25 cellular contexts compared by ENCODE assay signal in the genomic region with DNA sequence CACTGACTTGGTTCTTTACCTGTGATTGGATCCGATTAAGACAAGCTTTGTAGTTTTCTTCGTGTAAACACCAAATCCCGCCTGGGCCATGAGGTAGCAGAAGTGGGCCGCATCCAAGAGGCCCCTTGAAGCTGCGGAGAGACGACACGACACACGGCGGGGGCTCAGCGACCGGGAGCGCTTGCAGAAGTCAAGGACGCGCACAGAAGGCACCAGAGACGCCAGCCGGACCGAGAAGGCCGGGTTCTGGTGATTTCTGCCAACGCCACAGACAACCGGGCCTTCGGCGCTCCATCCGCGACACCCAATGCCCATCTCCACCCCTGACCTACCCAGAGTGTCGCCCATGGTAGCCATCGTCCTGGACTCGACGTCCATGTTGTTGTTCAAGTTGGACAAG. TPM values are rescaled to one million over a fixed set of nuclear protein-coding genes. Genes with fewer than 3 reads are reported as not detected.
A peak's percentile ranks its signal among the peaks of the same experiment; 100 is the strongest.
DNase-seq lines count a peak whose midpoint lies in the region; ATAC-seq, FAIRE-seq and TF ChIP-seq lines count a peak whose summit lies in the region.
"Had no signal": no experiment of that assay in that cellular context is flagged by ENCODE, and none has a peak within 500 bp of the region (broad histone marks: within the 10 kb centered on the region; RNA-seq: fewer than 3 reads in every experiment).

No MANE protein-coding gene starts in this region.

- TF ChIP-seq POLR2A in HepG2 (IDR thresholded peaks at IDR 0.05; ENCODE audit: insufficient read depth in 1 of 2, low read depth in 2 of 2, low read length in 2 of 2): no peak
- TF ChIP-seq POLR2A in right lobe of liver (IDR thresholded peaks at IDR 0.05): no peak

- H3K4me1 ChIP-seq in HepG2 (ENCODE audit: insufficient read depth, low read length) (no peaks in the 10 kb centered on the region), right lobe of liver (no peaks in the 10 kb centered on the region)
- H3K4me1 ChIP-seq: A549, BE2C had no signal

- TF ChIP-seq RAD21 in HepG2 (CRISPR knock-in tag; IDR thresholded peaks at IDR 0.05): no peak

- H3K4me3 Mint-ChIP-seq in endothelial cell (ENCODE audit: unreplicated experiment): peak overlapping the region; percentile 42
- H3K4me3 Mint-ChIP-seq in stimulated activated naive B cell treated with anti-CD40 and anti-IgM and Interleukin-4, amounts not matched to agents 10 μg/mL and 1 μg/mL and 100 μg/mL, for 72 hours: no peak overlapping the region
- H3K4me3 Mint-ChIP-seq: CD14-positive monocyte; CD4-positive, alpha-beta T cell; CD8-positive, alpha-beta memory T cell; GM23338; H9 had no signal

- ATAC-seq in HepG2: no peak
- ATAC-seq in right lobe of liver: no peak
- no peak for ATAC-seq in stimulated activated naive B cell treated with anti-CD40 and anti-IgM and Interleukin-4, amounts not matched to agents 10 μg/mL and 1 μg/mL and 100 μg/mL, for 72 hours (replicated peaks)
- ATAC-seq in HG02642 (IDR thresholded peaks at IDR 0.05; ENCODE audit: poor library complexity, unreplicated experiment): no peak
- ATAC-seq: A549, GM12878, GM23338, HCT116 had no signal

- POLR2A ChIA-PET in HepG2 (lab: Yijun Ruan, JAX): no interaction called here

- H3K36me3 Mint-ChIP-seq in endothelial cell (ENCODE audit: low read depth, unreplicated experiment): peaks cover 45% of the 10 kb centered on the region
- H3K36me3 Mint-ChIP-seq in stimulated activated naive B cell treated with anti-CD40 and anti-IgM and Interleukin-4, amounts not matched to agents 10 μg/mL and 1 μg/mL and 100 μg/mL, for 72 hours: peaks cover 34 to 70% of the 10 kb centered on the region in 2 donors

- no peak overlapping the region for H3K4me2 ChIP-seq in HepG2 (ENCODE audit: low read depth, low read length)
- H3K4me2 ChIP-seq: A549; BLaER1 treated with 17β-estradiol and CSF1 and Interleukin-3, amounts not matched to agents 10 nM and 100 nM; GM23338 had no signal

- H3K27me3 ChIP-seq in HepG2 (ENCODE audit: control insufficient read depth in 1 of 2, insufficient read depth in 2 of 2, low read length in 2 of 2) (no peaks in the 10 kb centered on the region), right lobe of liver (no peaks in the 10 kb centered on the region)
- H3K27me3 ChIP-seq: BE2C; BLaER1 treated with 17β-estradiol and CSF1 and Interleukin-3, amounts not matched to agents 10 nM and 100 nM had no signal

- intact Hi-C loops in HepG2 (cut with micrococcal nuclease; ENCODE audit: unreplicated experiment) (no loop called here), right lobe of liver (cut with DNase I) (no loop called here)

- no peaks in the 10 kb centered on the region for H3K9me3 ChIP-seq in HepG2 (ENCODE audit: low read length)
- no peaks in the 10 kb centered on the region for H3K9me3 ChIP-seq in right lobe of liver
- H3K9me3 ChIP-seq: A549; BE2C; BLaER1 treated with 17β-estradiol and CSF1 and Interleukin-3, amounts not matched to agents 10 nM and 100 nM had no signal

- no TSS peak for BruUV-seq in HepG2 (replicated peaks; lab: Mats Ljungman, UMichigan)

- no peak for FAIRE-seq in HepG2 (lab: Jason Lieb, UNC)
- FAIRE-seq: A549, D721Med, GM12878, GM19239 had no signal

- H4K20me1 ChIP-seq in HepG2 (ENCODE audit: insufficient read depth, low read length): no peaks in the 10 kb centered on the region

- H3K36me3 ChIP-seq in HepG2 (replicated peaks in 1 of 2; ENCODE audit: control insufficient read depth in 1 of 2, insufficient read depth in 2 of 2, low read length in 2 of 2) (peaks cover 49 to 89% of the 10 kb centered on the region in 2 experiments; a peak in 4 of 5 replicates), right lobe of liver (peaks cover 36 to 99% (median 73%) of the 10 kb centered on the region in 4 donors)

- no peaks in the 10 kb centered on the region for H3K9me3 Mint-ChIP-seq in endothelial cell (ENCODE audit: unreplicated experiment)
- H3K9me3 Mint-ChIP-seq in stimulated activated naive B cell treated with anti-CD40 and anti-IgM and Interleukin-4, amounts not matched to agents 10 μg/mL and 1 μg/mL and 100 μg/mL, for 72 hours: no peaks in the 10 kb centered on the region
- H3K9me3 Mint-ChIP-seq: CD14-positive monocyte; CD4-positive, alpha-beta T cell; CD8-positive, alpha-beta memory T cell; H9 had no signal

- no peak overlapping the region for H3K27ac ChIP-seq in HepG2 (ENCODE audit: extremely low read length, insufficient read depth, low read length)
- no peak overlapping the region for H3K27ac ChIP-seq in right lobe of liver
- H3K27ac ChIP-seq: A549; BLaER1 treated with 17β-estradiol and CSF1 and Interleukin-3, amounts not matched to agents 10 nM and 100 nM had no signal

- peaks cover 11% of the 10 kb centered on the region for H3K27me3 Mint-ChIP-seq in endothelial cell (ENCODE audit: unreplicated experiment)
- no peaks in the 10 kb centered on the region for H3K27me3 Mint-ChIP-seq in stimulated activated naive B cell treated with anti-CD40 and anti-IgM and Interleukin-4, amounts not matched to agents 10 μg/mL and 1 μg/mL and 100 μg/mL, for 72 hours
- H3K27me3 Mint-ChIP-seq: CD4-positive, alpha-beta T cell; CD8-positive, alpha-beta memory T cell had no signal

- no peak overlapping the region for H3K4me3 ChIP-seq in HepG2 (replicated peaks in 1 of 3; ENCODE audit: insufficient read depth in 1 of 3, low read depth in 2 of 3, low read length in 3 of 3)
- H3K4me3 ChIP-seq in right lobe of liver: no peak overlapping the region
- H3K4me3 ChIP-seq: A549; BLaER1 treated with 17β-estradiol and CSF1 and Interleukin-3, amounts not matched to agents 10 nM and 100 nM; GM12878; GM23338 had no signal

- WGBS in HepG2 (ENCODE audit: low lambda C conversion rate): 98% methylated on average over 26 of the region's 28 CpGs
- WGBS in right lobe of liver (ENCODE audit: insufficient coverage, low coverage, low lambda C conversion rate, missing lambda C conversion rate): 93% methylated on average over 7 of the region's 28 CpGs

- in situ Hi-C loops in HepG2 (cut with HindIII; ENCODE audit: extremely low pct_ligation_motif_present, low pct_unique_long_range_greater_than_20kb): no loop called here

- H3K79me2 ChIP-seq in HepG2 (ENCODE audit: insufficient read depth, low read length): no peaks in the 10 kb centered on the region

- no peak for TF ChIP-seq CTCF in HepG2 (CRISPR knock-in tag; IDR thresholded peaks at IDR 0.05)
- no peak for TF ChIP-seq CTCF in right lobe of liver (IDR thresholded peaks at IDR 0.05)
- TF ChIP-seq CTCF in endothelial cell (IDR thresholded peaks at IDR 0.05; ENCODE audit: unreplicated experiment): no peak

- CTCF ChIA-PET in HepG2 (lab: Yijun Ruan, JAX; ENCODE audit: low intra/inter-chr PET ratio, low total read pairs): no interaction called here

- H2AFZ ChIP-seq in HepG2 (ENCODE audit: low read length): no peak overlapping the region
- H2AFZ ChIP-seq: GM23338 had no signal

- H3K4me1 Mint-ChIP-seq in endothelial cell (ENCODE audit: unreplicated experiment): no peaks in the 10 kb centered on the region
- no peaks in the 10 kb centered on the region for H3K4me1 Mint-ChIP-seq in stimulated activated naive B cell treated with anti-CD40 and anti-IgM and Interleukin-4, amounts not matched to agents 10 μg/mL and 1 μg/mL and 100 μg/mL, for 72 hours
- H3K4me1 Mint-ChIP-seq: CD14-positive monocyte; CD8-positive, alpha-beta memory T cell; GM23338; H9 had no signal

- H3K9ac ChIP-seq in HepG2 (ENCODE audit: insufficient read depth, low read depth, low read length): no peak overlapping the region
- H3K9ac ChIP-seq: BLaER1 treated with 17β-estradiol and CSF1 and Interleukin-3, amounts not matched to agents 10 nM and 100 nM had no signal

- H3K27ac Mint-ChIP-seq in endothelial cell (ENCODE audit: unreplicated experiment): no peak overlapping the region
- peak overlapping the region; percentile 14 for H3K27ac Mint-ChIP-seq in stimulated activated naive B cell treated with anti-CD40 and anti-IgM and Interleukin-4, amounts not matched to agents 10 μg/mL and 1 μg/mL and 100 μg/mL, for 72 hours
- H3K27ac Mint-ChIP-seq: CD4-positive, alpha-beta T cell; GM23338 had no signal

- DNase-seq in HepG2 (ENCODE audit: low spot score) (no peak), right lobe of liver (no peak), endothelial cell (ENCODE audit: low spot score) (no peak), amniotic stem cell (lab: John Stamatoyannopoulos, UW) (no peak)
- DNase-seq in stimulated activated naive B cell treated with anti-CD40 and anti-IgM and Interleukin-4, amounts not matched to agents 10 μg/mL and 1 μg/mL and 100 μg/mL, for 72 hours: no peak
- DNase-seq: 8988T; ACHN; AML-193; BE2C; CD4-positive, alpha-beta T cell; CD8-positive, alpha-beta memory T cell; DMS 273 treated with DMSO at 0.1 percent for 48 hours; DMS79; EL; GDM1; H9 had no signal

- TF ChIP-seq EP300 in HepG2 (IDR thresholded peaks at IDR 0.05; ENCODE audit: low read depth in 2 of 2, low read length in 2 of 2): no peak
- TF ChIP-seq EP300 in HepG2 (CRISPR knock-in tag; IDR thresholded peaks at IDR 0.05; ENCODE audit: borderline replicate concordance): no peak

RNA-seq across cellular contexts. Expression of a gene that starts 19.8 kb away (rescaled TPM):
- total RNA-seq in HepG2 (2016; rRNA removed; fragmentation: Illumina TruSeq; extraction: Trizol) (3.0 and 5.5 TPM in 2 replicates), right lobe of liver (1 to 10 TPM; 5.9 to 7.6 (median 6.0) TPM), endothelial cell (ENCODE audit: unreplicated experiment) (23.6 TPM)
- 0.91 and 1.3 TPM in 2 replicates for total RNA-seq in HepG2 (2016; cell fraction: cytosol; rRNA removed; fragmentation: Illumina TruSeq; extraction: Trizol; ENCODE audit: low read depth)
- 2.7 and 5.4 TPM in 2 replicates for total RNA-seq in HepG2 (2016; cell fraction: insoluble cytoplasmic fraction; rRNA removed; fragmentation: Illumina TruSeq; extraction: Trizol)
- total RNA-seq in HepG2 (2016; cell fraction: membrane; rRNA removed; fragmentation: Illumina TruSeq; extraction: Trizol): 3.3 and 3.4 TPM in 2 replicates
- 5.6 and 6.0 TPM in 2 replicates for total RNA-seq in HepG2 (2016; cell fraction: nucleus; rRNA removed; fragmentation: Illumina TruSeq; extraction: Trizol)
- 5.5 and 7.5 TPM in 2 replicates for polyA plus RNA-seq in HepG2 (2011; rRNA removed)
- 3.2 and 4.1 TPM in 2 replicates for polyA plus RNA-seq in HepG2 (2011; cell fraction: cytosol; rRNA removed)
- polyA plus RNA-seq in HepG2 (2011; cell fraction: nucleus; rRNA removed): 45.5 and 51.1 TPM in 2 replicates
- polyA plus RNA-seq in HepG2 (2012): 3.7 and 5.4 TPM in 2 replicates
- polyA plus RNA-seq in HepG2 (2016; cell fraction: cytosol; fragmentation: Illumina TruSeq; extraction: Trizol; ENCODE audit: low read depth): 0.89 and 1.0 TPM in 2 replicates
- 4.0 and 5.3 TPM in 2 replicates for polyA plus RNA-seq in HepG2 (2016; cell fraction: insoluble cytoplasmic fraction; fragmentation: Illumina TruSeq; extraction: Trizol; ENCODE audit: low read depth)
- polyA plus RNA-seq in HepG2 (2016; cell fraction: membrane; fragmentation: Illumina TruSeq; extraction: Trizol; ENCODE audit: low read depth): 2.6 and 3.1 TPM in 2 replicates
- 22.1 and 22.8 TPM in 2 replicates for polyA plus RNA-seq in HepG2 (2016; cell fraction: nucleus; fragmentation: Illumina TruSeq; extraction: Trizol; ENCODE audit: insufficient read depth, low read depth)
- 5.4 and 5.9 TPM in 2 replicates for polyA minus RNA-seq in HepG2 (2011; rRNA and poly(A)+ RNA removed; ENCODE audit: low replicate concordance)
- polyA minus RNA-seq in HepG2 (2011; cell fraction: cytosol; rRNA and poly(A)+ RNA removed): 2.7 and 3.1 TPM in 2 replicates
- polyA minus RNA-seq in HepG2 (2011; cell fraction: nucleus; rRNA and poly(A)+ RNA removed): 5.8 and 7.5 TPM in 2 replicates

RNA-seq across cellular contexts. Expression of a gene that starts 23.4 kb away (rescaled TPM):
- total RNA-seq in HepG2 (2016; rRNA removed; fragmentation: Illumina TruSeq; extraction: Trizol) (15.9 and 27.7 TPM in 2 replicates), right lobe of liver (100 to 1,000 TPM in 2 of 6 experiments, 10 to 100 TPM in 4; 46.9 to 108 (median 72.0) TPM), endothelial cell (ENCODE audit: unreplicated experiment) (79.5 TPM)
- total RNA-seq in HepG2 (2016; cell fraction: cytosol; rRNA removed; fragmentation: Illumina TruSeq; extraction: Trizol; ENCODE audit: low read depth): 3.9 TPM in 2 replicates
- total RNA-seq in HepG2 (2016; cell fraction: insoluble cytoplasmic fraction; rRNA removed; fragmentation: Illumina TruSeq; extraction: Trizol): 15.7 and 21.0 TPM in 2 replicates
- 12.2 and 12.3 TPM in 2 replicates for total RNA-seq in HepG2 (2016; cell fraction: membrane; rRNA removed; fragmentation: Illumina TruSeq; extraction: Trizol)
- total RNA-seq in HepG2 (2016; cell fraction: nucleus; rRNA removed; fragmentation: Illumina TruSeq; extraction: Trizol): 25.4 and 28.9 TPM in 2 replicates
- polyA plus RNA-seq in HepG2 (2011; rRNA removed): 17.9 and 18.9 TPM in 2 replicates
- 12.7 and 13.2 TPM in 2 replicates for polyA plus RNA-seq in HepG2 (2011; cell fraction: cytosol; rRNA removed)
- polyA plus RNA-seq in HepG2 (2011; cell fraction: nucleus; rRNA removed): 71.0 and 81.7 TPM in 2 replicates
- polyA plus RNA-seq in HepG2 (2012): 26.1 and 28.5 TPM in 2 replicates
- 2.6 and 3.4 TPM in 2 replicates for polyA plus RNA-seq in HepG2 (2016; cell fraction: cytosol; fragmentation: Illumina TruSeq; extraction: Trizol; ENCODE audit: low read depth)
- polyA plus RNA-seq in HepG2 (2016; cell fraction: insoluble cytoplasmic fraction; fragmentation: Illumina TruSeq; extraction: Trizol; ENCODE audit: low read depth): 29.5 and 38.6 TPM in 2 replicates
- polyA plus RNA-seq in HepG2 (2016; cell fraction: membrane; fragmentation: Illumina TruSeq; extraction: Trizol; ENCODE audit: low read depth): 7.1 and 8.4 TPM in 2 replicates
- polyA plus RNA-seq in HepG2 (2016; cell fraction: nucleus; fragmentation: Illumina TruSeq; extraction: Trizol; ENCODE audit: insufficient read depth, low read depth): 72.9 and 74.4 TPM in 2 replicates
- polyA minus RNA-seq in HepG2 (2011; rRNA and poly(A)+ RNA removed; ENCODE audit: low replicate concordance): 29.0 and 33.5 TPM in 2 replicates
- polyA minus RNA-seq in HepG2 (2011; cell fraction: cytosol; rRNA and poly(A)+ RNA removed): 27.1 and 28.7 TPM in 2 replicates
- polyA minus RNA-seq in HepG2 (2011; cell fraction: nucleus; rRNA and poly(A)+ RNA removed): 24.8 and 24.9 TPM in 2 replicates

RNA-seq across cellular contexts. Expression of a gene that starts 49.0 kb away (rescaled TPM):
- total RNA-seq in HepG2 (2016; rRNA removed; fragmentation: Illumina TruSeq; extraction: Trizol): 75.7 and 88.4 TPM in 2 replicates
- 14.1 and 15.7 TPM in 2 replicates for total RNA-seq in HepG2 (2016; cell fraction: cytosol; rRNA removed; fragmentation: Illumina TruSeq; extraction: Trizol; ENCODE audit: low read depth)
- total RNA-seq in HepG2 (2016; cell fraction: insoluble cytoplasmic fraction; rRNA removed; fragmentation: Illumina TruSeq; extraction: Trizol): 70.5 and 92.4 TPM in 2 replicates
- total RNA-seq in HepG2 (2016; cell fraction: membrane; rRNA removed; fragmentation: Illumina TruSeq; extraction: Trizol): 21.9 and 22.0 TPM in 2 replicates
- 58.2 and 62.3 TPM in 2 replicates for total RNA-seq in HepG2 (2016; cell fraction: nucleus; rRNA removed; fragmentation: Illumina TruSeq; extraction: Trizol)
- 70.2 and 80.2 TPM in 2 replicates for polyA plus RNA-seq in HepG2 (2011; rRNA removed)
- 44.9 and 55.2 TPM in 2 replicates for polyA plus RNA-seq in HepG2 (2011; cell fraction: cytosol; rRNA removed)
- polyA plus RNA-seq in HepG2 (2011; cell fraction: nucleus; rRNA removed): 206 and 222 TPM in 2 replicates
- 41.5 and 108 TPM in 2 replicates for polyA plus RNA-seq in HepG2 (2012)
- polyA plus RNA-seq in HepG2 (2016; cell fraction: cytosol; fragmentation: Illumina TruSeq; extraction: Trizol; ENCODE audit: low read depth): 10.1 and 10.7 TPM in 2 replicates
- polyA plus RNA-seq in HepG2 (2016; cell fraction: insoluble cytoplasmic fraction; fragmentation: Illumina TruSeq; extraction: Trizol; ENCODE audit: low read depth): 86.9 and 90.6 TPM in 2 replicates
- 13.3 and 15.7 TPM in 2 replicates for polyA plus RNA-seq in HepG2 (2016; cell fraction: membrane; fragmentation: Illumina TruSeq; extraction: Trizol; ENCODE audit: low read depth)
- 114 and 129 TPM in 2 replicates for polyA plus RNA-seq in HepG2 (2016; cell fraction: nucleus; fragmentation: Illumina TruSeq; extraction: Trizol; ENCODE audit: insufficient read depth, low read depth)
- 57.2 and 74.5 TPM in 2 replicates for polyA minus RNA-seq in HepG2 (2011; rRNA and poly(A)+ RNA removed; ENCODE audit: low replicate concordance)
- polyA minus RNA-seq in HepG2 (2011; cell fraction: cytosol; rRNA and poly(A)+ RNA removed): 22.3 and 23.8 TPM in 2 replicates
- 42.0 and 54.2 TPM in 2 replicates for polyA minus RNA-seq in HepG2 (2011; cell fraction: nucleus; rRNA and poly(A)+ RNA removed)
- 10 to 100 TPM; 49.6 to 64.9 (median 52.8) TPM for total RNA-seq in right lobe of liver
- 61.3 TPM for total RNA-seq in endothelial cell (ENCODE audit: unreplicated experiment)

RNA-seq across cellular contexts. Expression of a gene that starts 49.0 kb away (rescaled TPM):
- total RNA-seq in HepG2 (2016; rRNA removed; fragmentation: Illumina TruSeq; extraction: Trizol) (56.6 and 76.4 TPM in 2 replicates), right lobe of liver (10 to 100 TPM; 27.9 to 53.5 (median 35.4) TPM), endothelial cell (ENCODE audit: unreplicated experiment) (45.0 TPM)
- 47.6 and 52.6 TPM in 2 replicates for total RNA-seq in HepG2 (2016; cell fraction: cytosol; rRNA removed; fragmentation: Illumina TruSeq; extraction: Trizol; ENCODE audit: low read depth)
- total RNA-seq in HepG2 (2016; cell fraction: insoluble cytoplasmic fraction; rRNA removed; fragmentation: Illumina TruSeq; extraction: Trizol): 51.9 and 75.7 TPM in 2 replicates
- total RNA-seq in HepG2 (2016; cell fraction: membrane; rRNA removed; fragmentation: Illumina TruSeq; extraction: Trizol): 90.1 and 92.9 TPM in 2 replicates
- total RNA-seq in HepG2 (2016; cell fraction: nucleus; rRNA removed; fragmentation: Illumina TruSeq; extraction: Trizol): 59.2 and 73.6 TPM in 2 replicates
- polyA plus RNA-seq in HepG2 (2011; rRNA removed): 70.1 and 84.2 TPM in 2 replicates
- 35.5 and 40.6 TPM in 2 replicates for polyA plus RNA-seq in HepG2 (2011; cell fraction: cytosol; rRNA removed)
- polyA plus RNA-seq in HepG2 (2011; cell fraction: nucleus; rRNA removed): 236 and 246 TPM in 2 replicates
- polyA plus RNA-seq in HepG2 (2012): 48.1 and 65.0 TPM in 2 replicates
- polyA plus RNA-seq in HepG2 (2016; cell fraction: cytosol; fragmentation: Illumina TruSeq; extraction: Trizol; ENCODE audit: low read depth): 47.0 and 48.8 TPM in 2 replicates
- polyA plus RNA-seq in HepG2 (2016; cell fraction: insoluble cytoplasmic fraction; fragmentation: Illumina TruSeq; extraction: Trizol; ENCODE audit: low read depth): 57.5 and 58.8 TPM in 2 replicates
- polyA plus RNA-seq in HepG2 (2016; cell fraction: membrane; fragmentation: Illumina TruSeq; extraction: Trizol; ENCODE audit: low read depth): 70.9 TPM in 2 replicates
- 178 and 194 TPM in 2 replicates for polyA plus RNA-seq in HepG2 (2016; cell fraction: nucleus; fragmentation: Illumina TruSeq; extraction: Trizol; ENCODE audit: insufficient read depth, low read depth)
- polyA minus RNA-seq in HepG2 (2011; rRNA and poly(A)+ RNA removed; ENCODE audit: low replicate concordance): 57.8 and 122 TPM in 2 replicates
- polyA minus RNA-seq in HepG2 (2011; cell fraction: cytosol; rRNA and poly(A)+ RNA removed): 17.6 and 22.7 TPM in 2 replicates
- polyA minus RNA-seq in HepG2 (2011; cell fraction: nucleus; rRNA and poly(A)+ RNA removed): 46.1 and 48.1 TPM in 2 replicates

RNA-seq across cellular contexts. Expression of a gene that starts 59.5 kb away (rescaled TPM):
- total RNA-seq in HepG2 (2016; rRNA removed; fragmentation: Illumina TruSeq; extraction: Trizol) (4.3 and 6.0 TPM in 2 replicates), right lobe of liver (1 to 10 TPM; 3.8 to 6.5 (median 5.4) TPM), endothelial cell (ENCODE audit: unreplicated experiment) (13.5 TPM)
- total RNA-seq in HepG2 (2016; cell fraction: cytosol; rRNA removed; fragmentation: Illumina TruSeq; extraction: Trizol; ENCODE audit: low read depth): 0.51 and 0.88 TPM in 2 replicates
- total RNA-seq in HepG2 (2016; cell fraction: insoluble cytoplasmic fraction; rRNA removed; fragmentation: Illumina TruSeq; extraction: Trizol): 3.9 and 6.1 TPM in 2 replicates
- 1.5 TPM in 2 replicates for total RNA-seq in HepG2 (2016; cell fraction: membrane; rRNA removed; fragmentation: Illumina TruSeq; extraction: Trizol)
- 7.0 and 9.4 TPM in 2 replicates for total RNA-seq in HepG2 (2016; cell fraction: nucleus; rRNA removed; fragmentation: Illumina TruSeq; extraction: Trizol)
- 2.0 and 3.3 TPM in 2 replicates for polyA plus RNA-seq in HepG2 (2011; rRNA removed)
- polyA plus RNA-seq in HepG2 (2011; cell fraction: cytosol; rRNA removed): 1.0 and 1.7 TPM in 2 replicates
- polyA plus RNA-seq in HepG2 (2011; cell fraction: nucleus; rRNA removed): 20.5 and 27.4 TPM in 2 replicates
- 3.3 TPM in 2 replicates for polyA plus RNA-seq in HepG2 (2012)
- 0.61 and 0.67 TPM in 2 replicates for polyA plus RNA-seq in HepG2 (2016; cell fraction: cytosol; fragmentation: Illumina TruSeq; extraction: Trizol; ENCODE audit: low read depth)
- 3.3 and 4.8 TPM in 2 replicates for polyA plus RNA-seq in HepG2 (2016; cell fraction: insoluble cytoplasmic fraction; fragmentation: Illumina TruSeq; extraction: Trizol; ENCODE audit: low read depth)
- 1.2 and 1.3 TPM in 2 replicates for polyA plus RNA-seq in HepG2 (2016; cell fraction: membrane; fragmentation: Illumina TruSeq; extraction: Trizol; ENCODE audit: low read depth)
- 37.0 and 38.1 TPM in 2 replicates for polyA plus RNA-seq in HepG2 (2016; cell fraction: nucleus; fragmentation: Illumina TruSeq; extraction: Trizol; ENCODE audit: insufficient read depth, low read depth)
- 1.5 and 5.2 TPM in 2 replicates for polyA minus RNA-seq in HepG2 (2011; rRNA and poly(A)+ RNA removed; ENCODE audit: low replicate concordance)
- polyA minus RNA-seq in HepG2 (2011; cell fraction: cytosol; rRNA and poly(A)+ RNA removed): 0.53 and 1.1 TPM in 2 replicates
- polyA minus RNA-seq in HepG2 (2011; cell fraction: nucleus; rRNA and poly(A)+ RNA removed): 6.3 and 6.8 TPM in 2 replicates
